In the genomic region with DNA sequence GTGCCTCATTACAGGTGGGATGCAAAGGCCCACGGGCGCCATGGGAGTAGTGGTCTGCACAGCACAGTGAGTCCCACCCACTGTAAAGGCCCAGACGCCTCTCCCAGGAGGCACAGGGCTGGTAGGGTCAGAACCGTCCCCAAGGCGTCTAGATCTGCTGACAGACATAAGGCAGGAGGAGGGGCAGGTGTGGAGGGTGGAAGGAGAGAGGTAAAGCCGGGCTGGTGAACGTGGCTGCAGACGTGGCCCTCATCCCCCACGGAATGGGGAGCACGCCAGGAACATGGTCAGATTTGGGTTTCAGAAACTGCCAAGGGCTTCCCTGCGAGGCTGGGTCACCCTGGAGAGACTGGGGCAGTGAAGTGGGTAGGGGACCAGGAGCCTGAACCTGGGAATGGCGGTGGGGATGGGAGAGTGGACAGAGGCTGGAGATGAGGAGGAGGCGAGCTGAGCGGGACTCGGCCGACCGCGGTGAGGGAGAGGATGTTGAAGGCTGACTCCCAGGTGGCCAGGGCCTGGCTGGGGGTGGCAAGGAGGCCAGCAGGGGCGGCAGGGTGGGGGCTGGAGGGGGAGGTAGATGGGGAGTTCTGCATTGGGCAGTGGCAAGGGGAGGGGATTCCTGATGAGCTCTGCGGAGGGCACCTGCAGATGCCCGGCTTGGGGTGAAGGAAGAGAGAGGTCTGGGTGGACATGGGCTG, we compare ENCODE assay signal across 14 cellular contexts.
"Had no signal": no experiment of that assay in that cellular context is flagged by ENCODE, and none has a peak within 500 bp of the region (broad histone marks: within the 10 kb centered on the region; RNA-seq: fewer than 3 reads in every experiment).

No MANE protein-coding gene starts in this region.

- DNase-seq: activated CD4-positive, alpha-beta T cell treated with anti-CD3 and anti-CD28 coated beads for 48 hours; activated CD8-positive, alpha-beta memory T cell treated with anti-CD3 and anti-CD28 coated beads for 24 hours; activated gamma-delta T cell treated with Interleukin-2 at 50 U/mL for 16 hours; activated naive CD8-positive, alpha-beta T cell treated with anti-CD3 and anti-CD28 coated beads, Interleukin-2, amount 10 ng/mL, durations not matched to agents 7 days and 5 days; dermis blood vessel endothelial cell; mammary epithelial cell; naive B cell; thyroid gland had no signal

- H3K27ac Mint-ChIP-seq: activated naive CD8-positive, alpha-beta T cell treated with anti-CD3 and anti-CD28 coated beads, Interleukin-2, amount 10 ng/mL, durations not matched to agents 7 days and 5 days; brain; naive B cell; stimulated activated memory B cell treated with anti-CD40 and anti-IgM and Interleukin-4, amounts not matched to agents 10 μg/mL and 1 μg/mL and 100 μg/mL, for 72 hours; T-helper 1 cell treated with Interleukin-12 subunit alpha and Interleukin-12 subunit beta and Interleukin-4 antibody, amounts not matched to agents 30 μg/mL and 1 μg/mL, for 36 hours; WTC11 had no signal

- H3K27me3 ChIP-seq: gastroesophageal sphincter, pancreas, thyroid gland had no signal

- H3K4me3 Mint-ChIP-seq: activated naive CD8-positive, alpha-beta T cell treated with anti-CD3 and anti-CD28 coated beads, Interleukin-2, amount 10 ng/mL, durations not matched to agents 7 days and 5 days; brain; stimulated activated memory B cell treated with anti-CD40 and anti-IgM and Interleukin-4, amounts not matched to agents 10 μg/mL and 1 μg/mL and 100 μg/mL, for 72 hours; T-helper 1 cell treated with Interleukin-12 subunit alpha and Interleukin-12 subunit beta and Interleukin-4 antibody, amounts not matched to agents 30 μg/mL and 1 μg/mL, for 36 hours; WTC11 had no signal

- H3K36me3 Mint-ChIP-seq: activated naive CD8-positive, alpha-beta T cell treated with anti-CD3 and anti-CD28 coated beads, Interleukin-2, amount 10 ng/mL, durations not matched to agents 7 days and 5 days; naive B cell; stimulated activated memory B cell treated with anti-CD40 and anti-IgM and Interleukin-4, amounts not matched to agents 10 μg/mL and 1 μg/mL and 100 μg/mL, for 72 hours; WTC11 had no signal

- H3K9me3 Mint-ChIP-seq: activated naive CD8-positive, alpha-beta T cell treated with anti-CD3 and anti-CD28 coated beads, Interleukin-2, amount 10 ng/mL, durations not matched to agents 7 days and 5 days; stimulated activated memory B cell treated with anti-CD40 and anti-IgM and Interleukin-4, amounts not matched to agents 10 μg/mL and 1 μg/mL and 100 μg/mL, for 72 hours; T-helper 1 cell treated with Interleukin-12 subunit alpha and Interleukin-12 subunit beta and Interleukin-4 antibody, amounts not matched to agents 30 μg/mL and 1 μg/mL, for 36 hours; WTC11 had no signal

- H3K4me1 ChIP-seq: pancreas had no signal

- ATAC-seq: gastroesophageal sphincter; pancreas; stimulated activated memory B cell treated with anti-CD40 and anti-IgM and Interleukin-4, amounts not matched to agents 10 μg/mL and 1 μg/mL and 100 μg/mL, for 72 hours; WTC11 had no signal

- H3K27me3 Mint-ChIP-seq: activated naive CD8-positive, alpha-beta T cell treated with anti-CD3 and anti-CD28 coated beads, Interleukin-2, amount 10 ng/mL, durations not matched to agents 7 days and 5 days; brain had no signal

- H3K36me3 ChIP-seq: pancreas, thyroid gland had no signal

- H3K4me3 ChIP-seq: gastroesophageal sphincter, pancreas, thyroid gland had no signal

- H3K4me1 Mint-ChIP-seq: WTC11 had no signal

- H3K9me3 ChIP-seq: gastroesophageal sphincter, pancreas, thyroid gland had no signal

- H3K27ac ChIP-seq: gastroesophageal sphincter, pancreas, thyroid gland had no signal
